In genomic region chr9:127826253-127826913, GRCh38 we compare ENCODE assay signal across 19 cellular contexts. TPM values are rescaled to one million over a fixed set of nuclear protein-coding genes. Genes with fewer than 3 reads are reported as not detected.
A peak's percentile ranks its signal among the peaks of the same experiment; 100 is the strongest.
DNase-seq lines count a peak whose midpoint lies in the region; ATAC-seq, FAIRE-seq and TF ChIP-seq lines count a peak whose summit lies in the region.
"Had no signal": no experiment of that assay in that cellular context is flagged by ENCODE, and none has a peak within 500 bp of the region (broad histone marks: within the 10 kb centered on the region; RNA-seq: fewer than 3 reads in every experiment).

No MANE protein-coding gene starts in this region.

- TF ChIP-seq EP300 in HepG2 (IDR thresholded peaks at IDR 0.05; ENCODE audit: low read depth in 2 of 2, low read length in 2 of 2) (no peak), HepG2 (CRISPR knock-in tag; IDR thresholded peaks at IDR 0.05; ENCODE audit: borderline replicate concordance) (no peak)

- peaks cover 42% of the 10 kb centered on the region for H3K4me1 ChIP-seq in HepG2 (ENCODE audit: insufficient read depth, low read length)
- H3K4me1 ChIP-seq in right lobe of liver, result peaks cover 0 to 22% (median 12%) of the 10 kb centered on the region in 4 donors
- peaks cover 4% of the 10 kb centered on the region for H3K4me1 ChIP-seq in mesendoderm (ENCODE audit: control insufficient read depth, low read depth, low read length)

- no peak overlapping the region for H2AK5ac ChIP-seq in mesendoderm (ENCODE audit: low read length)

- H3K4ac ChIP-seq in mesendoderm (ENCODE audit: low read depth, low read length), result no peak overlapping the region

- TF ChIP-seq CTCF in HepG2 (CRISPR knock-in tag; IDR thresholded peaks at IDR 0.05) (no peak), right lobe of liver (IDR thresholded peaks at IDR 0.05) (no peak)
- no peak for TF ChIP-seq CTCF in CD4-positive, alpha-beta T cell (IDR thresholded peaks at IDR 0.05)

- WGBS in HepG2 (ENCODE audit: low lambda C conversion rate), result 51% methylated on average over 4 of the region's 7 CpGs
- WGBS in right lobe of liver (ENCODE audit: insufficient coverage, low coverage, low lambda C conversion rate, missing lambda C conversion rate), result 25% methylated on average over 1 of the region's 7 CpGs
- no CpG with 5 or more reads among the region's 7 CpGs for WGBS in mesendoderm (ENCODE audit: extremely low coverage, insufficient coverage, low lambda C conversion rate)

- no peak for ATAC-seq in HepG2
- no peak for ATAC-seq in right lobe of liver
- no peak for ATAC-seq in CD4-positive, alpha-beta T cell (ENCODE audit: poor library complexity)

- no peak overlapping the region for H4K5ac ChIP-seq in mesendoderm (ENCODE audit: low read length)

- TF ChIP-seq POLR2A in HepG2 (IDR thresholded peaks at IDR 0.05; ENCODE audit: insufficient read depth in 1 of 2, low read depth in 2 of 2, low read length in 2 of 2) (no peak), right lobe of liver (IDR thresholded peaks at IDR 0.05) (no peak)

- H3K27ac Mint-ChIP-seq in CD4-positive, alpha-beta T cell, result no peak overlapping the region

- H3K9me3 Mint-ChIP-seq in CD4-positive, alpha-beta T cell, result no peaks in the 10 kb centered on the region
- H3K9me3 Mint-ChIP-seq: CD8-positive, alpha-beta memory T cell had no signal

- no peaks in the 10 kb centered on the region for H3K79me1 ChIP-seq in mesendoderm (ENCODE audit: low read length)

- H3K4me3 ChIP-seq in HepG2 (replicated peaks in 1 of 3; ENCODE audit: insufficient read depth in 1 of 3, low read depth in 2 of 3, low read length in 3 of 3), result peak overlapping the region in 1 of 3 experiments; percentile 56; a peak in 1 of 6 replicates
- no peak overlapping the region for H3K4me3 ChIP-seq in right lobe of liver
- H3K4me3 ChIP-seq in mesendoderm (ENCODE audit: low read length), result no peak overlapping the region
- H3K4me3 ChIP-seq: GM23248, transverse colon had no signal

- H3K27ac ChIP-seq in HepG2 (ENCODE audit: extremely low read length, insufficient read depth, low read length) (no peak overlapping the region), right lobe of liver (no peak overlapping the region), mesendoderm (ENCODE audit: low read depth, low read length) (no peak overlapping the region)
- no peak overlapping the region for H3K27ac ChIP-seq in CD4-positive, alpha-beta T cell (ENCODE audit: low read depth, low read length)
- H3K27ac ChIP-seq: GM23248 had no signal

- POLR2A ChIA-PET in HepG2 (lab: Yijun Ruan, JAX), result interaction anchor here (0.6 kb wide), 1 partner anchor 1670 kb away, joined by 3 read pairs; no protein-coding TSS in a partner anchor
- POLR2A ChIA-PET in CD4-positive, alpha-beta T cell (lab: Charles Lee), result no interaction called here

- no peak overlapping the region for H2AFZ ChIP-seq in HepG2 (ENCODE audit: low read length)
- H2AFZ ChIP-seq: GM23248 had no signal

- H2BK15ac ChIP-seq in mesendoderm (replicated peaks; ENCODE audit: low read depth), result no peak overlapping the region

- H3K4me2 ChIP-seq in HepG2 (ENCODE audit: low read depth, low read length) (peak overlapping the region; percentile 65; the same call in 1 of the 2 replicates), mesendoderm (ENCODE audit: low read length) (no peak overlapping the region)

- no peak overlapping the region for H2BK5ac ChIP-seq in mesendoderm (ENCODE audit: low read length)

- no peaks in the 10 kb centered on the region for H3K27me3 ChIP-seq in HepG2 (ENCODE audit: control insufficient read depth in 1 of 2, insufficient read depth in 2 of 2, low read length in 2 of 2)
- H3K27me3 ChIP-seq in right lobe of liver, result no peaks in the 10 kb centered on the region
- H3K27me3 ChIP-seq in mesendoderm (ENCODE audit: insufficient read depth, low read length, poor library complexity), result no peaks in the 10 kb centered on the region
- H3K27me3 ChIP-seq in CD4-positive, alpha-beta T cell (ENCODE audit: control insufficient read depth, insufficient read depth, low read length), result no peaks in the 10 kb centered on the region

- DNase-seq in HepG2 (ENCODE audit: low spot score) (no peak), right lobe of liver (no peak), mesendoderm (no peak)
- DNase-seq in activated CD4-positive, CD25-positive, alpha-beta regulatory T cell treated with anti-CD3 and anti-CD28 coated beads, Interleukin-2, amount 50 U/mL, for 72 hours, result no peak
- DNase-seq in activated CD4-positive, alpha-beta T cell treated with anti-CD3 and anti-CD28 coated beads for 1 hour, result no peak
- DNase-seq in CD4-positive, alpha-beta T cell, result no peak
- DNase-seq: activated CD4-positive, alpha-beta T cell treated with anti-CD3 and anti-CD28 coated beads for 4 hours; activated naive CD4-positive, alpha-beta T cell treated with anti-CD3 and anti-CD28 coated beads, Interleukin-2, amount 50 U/mL, for 16 hours; CD8-positive, alpha-beta memory T cell; dermis blood vessel endothelial cell; GM23248; NCI-H2227 treated with DMSO at 0.1 percent for 48 hours; occipital lobe; SIG-M5; stimulated activated CD4-positive, alpha-beta T cell treated with anti-CD3 and anti-CD28 coated beads, Interleukin-2, amount 100 ng/mL, for 48 hours had no signal

- no peak overlapping the region for H3K4me3 Mint-ChIP-seq in CD4-positive, alpha-beta T cell
- H3K4me3 Mint-ChIP-seq: CD8-positive, alpha-beta memory T cell had no signal

- H3K36me3 Mint-ChIP-seq in CD4-positive, alpha-beta T cell (ENCODE audit: low read depth), result peaks cover 4% of the 10 kb centered on the region
- H3K36me3 Mint-ChIP-seq: brain had no signal

- no peak for TF ChIP-seq RAD21 in HepG2 (CRISPR knock-in tag; IDR thresholded peaks at IDR 0.05)

- no peak for FAIRE-seq in HepG2 (lab: Jason Lieb, UNC)
- FAIRE-seq: islet of Langerhans had no signal

- in situ Hi-C loops in HepG2 (cut with HindIII; ENCODE audit: extremely low pct_ligation_motif_present, low pct_unique_long_range_greater_than_20kb), result no loop called here

- no peak overlapping the region for H3K18ac ChIP-seq in mesendoderm (ENCODE audit: low read length)

- H3K4me1 Mint-ChIP-seq in CD4-positive, alpha-beta T cell (ENCODE audit: low read depth), result no peaks in the 10 kb centered on the region

- H4K8ac ChIP-seq in mesendoderm (ENCODE audit: low read depth, low read length), result no peak overlapping the region

- peak overlapping the region; percentile 45 for H3K23ac ChIP-seq in mesendoderm (ENCODE audit: low read length)

- H3K9me3 ChIP-seq in HepG2 (ENCODE audit: low read length), result no peaks in the 10 kb centered on the region
- H3K9me3 ChIP-seq in right lobe of liver, result no peaks in the 10 kb centered on the region
- H3K9me3 ChIP-seq in CD4-positive, alpha-beta T cell (ENCODE audit: control insufficient read depth, low read length), result no peaks in the 10 kb centered on the region
- H3K9me3 ChIP-seq: transverse colon had no signal

- H2BK120ac ChIP-seq in mesendoderm (ENCODE audit: low read depth, low read length), result no peak overlapping the region

- H3K9ac ChIP-seq in HepG2 (ENCODE audit: insufficient read depth, low read depth, low read length) (no peak overlapping the region), mesendoderm (ENCODE audit: low read length) (no peak overlapping the region)
- H3K9ac ChIP-seq: GM23248 had no signal

- CTCF ChIA-PET in HepG2 (lab: Yijun Ruan, JAX; ENCODE audit: low intra/inter-chr PET ratio, low total read pairs), result interaction anchor here (0.8 to 1.1 kb wide), 2 partner anchors 23 to 43 kb away, joined by 3 to 6 read pairs; partner anchors contain the start of gene FPGS
- CTCF ChIA-PET in CD4-positive, alpha-beta T cell (lab: Charles Lee), result no interaction called here

- H3K56ac ChIP-seq in mesendoderm (ENCODE audit: low read length), result no peak overlapping the region

- intact Hi-C loops in HepG2 (cut with micrococcal nuclease; ENCODE audit: unreplicated experiment), result no loop called here
- intact Hi-C loops in right lobe of liver (cut with DNase I), result no loop called here
- intact Hi-C loops in CD4-positive, alpha-beta T cell (cut with DNase I, micrococcal nuclease), result no loop called here

- H3K79me2 ChIP-seq in HepG2 (ENCODE audit: insufficient read depth, low read length), result no peaks in the 10 kb centered on the region
- H3K79me2 ChIP-seq in mesendoderm (ENCODE audit: control insufficient read depth, insufficient read depth, low read length), result no peaks in the 10 kb centered on the region

- no TSS peak for BruUV-seq in HepG2 (replicated peaks; lab: Mats Ljungman, UMichigan)

- H3K36me3 ChIP-seq in HepG2 (replicated peaks in 1 of 2; ENCODE audit: control insufficient read depth in 1 of 2, insufficient read depth in 2 of 2, low read length in 2 of 2), result no peaks in the 10 kb centered on the region
- H3K36me3 ChIP-seq in right lobe of liver, result peaks cover 0 to 5% (median 0%) of the 10 kb centered on the region in 4 donors
- no peaks in the 10 kb centered on the region for H3K36me3 ChIP-seq in mesendoderm (ENCODE audit: control insufficient read depth, insufficient read depth, low read length)
- H3K36me3 ChIP-seq: transverse colon had no signal

- no peaks in the 10 kb centered on the region for H4K20me1 ChIP-seq in HepG2 (ENCODE audit: insufficient read depth, low read length)

- H3K27me3 Mint-ChIP-seq in CD4-positive, alpha-beta T cell, result no peaks in the 10 kb centered on the region

RNA-seq across cellular contexts. Expression of gene FPGS, which starts 23.7 kb away (rescaled TPM):
- 20.3 and 35.6 TPM in 2 replicates for total RNA-seq in HepG2 (2016; rRNA removed; fragmentation: Illumina TruSeq; extraction: Trizol)
- total RNA-seq in HepG2 (2016; cell fraction: cytosol; rRNA removed; fragmentation: Illumina TruSeq; extraction: Trizol; ENCODE audit: low read depth), result 7.4 and 10.3 TPM in 2 replicates
- 18.5 and 37.2 TPM in 2 replicates for total RNA-seq in HepG2 (2016; cell fraction: insoluble cytoplasmic fraction; rRNA removed; fragmentation: Illumina TruSeq; extraction: Trizol)
- total RNA-seq in HepG2 (2016; cell fraction: membrane; rRNA removed; fragmentation: Illumina TruSeq; extraction: Trizol), result 18.1 and 18.9 TPM in 2 replicates
- 26.8 and 31.7 TPM in 2 replicates for total RNA-seq in HepG2 (2016; cell fraction: nucleus; rRNA removed; fragmentation: Illumina TruSeq; extraction: Trizol)
- 36.8 and 41.3 TPM in 2 replicates for polyA plus RNA-seq in HepG2 (2011; rRNA removed)
- polyA plus RNA-seq in HepG2 (2011; cell fraction: cytosol; rRNA removed), result 20.2 and 34.2 TPM in 2 replicates
- 102 and 128 TPM in 2 replicates for polyA plus RNA-seq in HepG2 (2011; cell fraction: nucleus; rRNA removed)
- polyA plus RNA-seq in HepG2 (2012), result 16.9 and 23.2 TPM in 2 replicates
- polyA plus RNA-seq in HepG2 (2016; cell fraction: cytosol; fragmentation: Illumina TruSeq; extraction: Trizol; ENCODE audit: low read depth), result 8.3 and 9.4 TPM in 2 replicates
- polyA plus RNA-seq in HepG2 (2016; cell fraction: insoluble cytoplasmic fraction; fragmentation: Illumina TruSeq; extraction: Trizol; ENCODE audit: low read depth), result 21.4 and 32.6 TPM in 2 replicates
- polyA plus RNA-seq in HepG2 (2016; cell fraction: membrane; fragmentation: Illumina TruSeq; extraction: Trizol; ENCODE audit: low read depth), result 12.8 and 13.0 TPM in 2 replicates
- polyA plus RNA-seq in HepG2 (2016; cell fraction: nucleus; fragmentation: Illumina TruSeq; extraction: Trizol; ENCODE audit: insufficient read depth, low read depth), result 68.3 and 83.1 TPM in 2 replicates
- 71.8 and 195 TPM in 2 replicates for polyA minus RNA-seq in HepG2 (2011; rRNA and poly(A)+ RNA removed; ENCODE audit: low replicate concordance)
- 13.5 and 19.9 TPM in 2 replicates for polyA minus RNA-seq in HepG2 (2011; cell fraction: cytosol; rRNA and poly(A)+ RNA removed)
- 25.4 and 26.6 TPM in 2 replicates for polyA minus RNA-seq in HepG2 (2011; cell fraction: nucleus; rRNA and poly(A)+ RNA removed)
- total RNA-seq in right lobe of liver, result 10 to 100 TPM; 44.3 to 68.5 (median 56.9) TPM
- 34.2 TPM for polyA plus RNA-seq in mesendoderm (2013, experiment 1 of 2)
- polyA plus RNA-seq in mesendoderm (2013, experiment 2 of 2), result 34.4 TPM
- total RNA-seq in CD4-positive, alpha-beta T cell, result 10 to 100 TPM; 58.0 to 66.6 TPM

RNA-seq across cellular contexts. Expression of gene ENG, which starts 28.1 kb away (rescaled TPM):
- 0.02 TPM in 1 of 2 replicates, not detected in the other for total RNA-seq in HepG2 (2016; rRNA removed; fragmentation: Illumina TruSeq; extraction: Trizol)
- not detected in 2 replicates for total RNA-seq in HepG2 (2016; cell fraction: cytosol; rRNA removed; fragmentation: Illumina TruSeq; extraction: Trizol; ENCODE audit: low read depth)
- total RNA-seq in HepG2 (2016; cell fraction: insoluble cytoplasmic fraction; rRNA removed; fragmentation: Illumina TruSeq; extraction: Trizol), result 0.07 and 0.17 TPM in 2 replicates
- total RNA-seq in HepG2 (2016; cell fraction: membrane; rRNA removed; fragmentation: Illumina TruSeq; extraction: Trizol), result 0.07 and 0.22 TPM in 2 replicates
- total RNA-seq in HepG2 (2016; cell fraction: nucleus; rRNA removed; fragmentation: Illumina TruSeq; extraction: Trizol), result 0.25 TPM in 1 of 2 replicates, not detected in the other
- polyA plus RNA-seq in HepG2 (2011; rRNA removed), result 1.1 and 1.4 TPM in 2 replicates
- polyA plus RNA-seq in HepG2 (2011; cell fraction: cytosol; rRNA removed), result 0.82 and 1.1 TPM in 2 replicates
- polyA plus RNA-seq in HepG2 (2011; cell fraction: nucleus; rRNA removed), result 2.1 and 2.3 TPM in 2 replicates
- 1.4 and 1.5 TPM in 2 replicates for polyA plus RNA-seq in HepG2 (2012)
- polyA plus RNA-seq in HepG2 (2016; cell fraction: cytosol; fragmentation: Illumina TruSeq; extraction: Trizol; ENCODE audit: low read depth), result not detected in 2 replicates
- polyA plus RNA-seq in HepG2 (2016; cell fraction: insoluble cytoplasmic fraction; fragmentation: Illumina TruSeq; extraction: Trizol; ENCODE audit: low read depth), result 0.08 TPM in 1 of 2 replicates, not detected in the other
- 0.06 and 0.13 TPM in 2 replicates for polyA plus RNA-seq in HepG2 (2016; cell fraction: membrane; fragmentation: Illumina TruSeq; extraction: Trizol; ENCODE audit: low read depth)
- polyA plus RNA-seq in HepG2 (2016; cell fraction: nucleus; fragmentation: Illumina TruSeq; extraction: Trizol; ENCODE audit: insufficient read depth, low read depth), result 0.20 and 0.22 TPM in 2 replicates
- polyA minus RNA-seq in HepG2 (2011; rRNA and poly(A)+ RNA removed; ENCODE audit: low replicate concordance), result 1.2 and 26.5 TPM in 2 replicates
- polyA minus RNA-seq in HepG2 (2011; cell fraction: cytosol; rRNA and poly(A)+ RNA removed), result 0.30 and 0.62 TPM in 2 replicates
- polyA minus RNA-seq in HepG2 (2011; cell fraction: nucleus; rRNA and poly(A)+ RNA removed), result 0.75 and 0.90 TPM in 2 replicates
- 10 to 100 TPM; 27.4 to 90.1 (median 54.1) TPM for total RNA-seq in right lobe of liver
- polyA plus RNA-seq in mesendoderm (2013, experiment 1 of 2), result 5.9 TPM
- polyA plus RNA-seq in mesendoderm (2013, experiment 2 of 2), result 5.4 TPM
- 1 to 10 TPM; 2.5 to 2.6 TPM for total RNA-seq in CD4-positive, alpha-beta T cell

RNA-seq across cellular contexts. Expression of gene CDK9, which starts 40.5 kb away (rescaled TPM):
- total RNA-seq in HepG2 (2016; rRNA removed; fragmentation: Illumina TruSeq; extraction: Trizol) (16.8 TPM in 2 replicates), right lobe of liver (100 to 1,000 TPM in 1 of 6 experiments, 10 to 100 TPM in 5; 49.4 to 107 (median 54.5) TPM)
- total RNA-seq in HepG2 (2016; cell fraction: cytosol; rRNA removed; fragmentation: Illumina TruSeq; extraction: Trizol; ENCODE audit: low read depth), result 5.3 and 6.3 TPM in 2 replicates
- 14.3 and 15.5 TPM in 2 replicates for total RNA-seq in HepG2 (2016; cell fraction: insoluble cytoplasmic fraction; rRNA removed; fragmentation: Illumina TruSeq; extraction: Trizol)
- 13.1 and 13.7 TPM in 2 replicates for total RNA-seq in HepG2 (2016; cell fraction: membrane; rRNA removed; fragmentation: Illumina TruSeq; extraction: Trizol)
- 13.7 and 14.2 TPM in 2 replicates for total RNA-seq in HepG2 (2016; cell fraction: nucleus; rRNA removed; fragmentation: Illumina TruSeq; extraction: Trizol)
- 21.5 and 26.1 TPM in 2 replicates for polyA plus RNA-seq in HepG2 (2011; rRNA removed)
- 16.1 and 24.8 TPM in 2 replicates for polyA plus RNA-seq in HepG2 (2011; cell fraction: cytosol; rRNA removed)
- polyA plus RNA-seq in HepG2 (2011; cell fraction: nucleus; rRNA removed), result 85.3 and 97.2 TPM in 2 replicates
- polyA plus RNA-seq in HepG2 (2012), result 18.5 and 23.5 TPM in 2 replicates
- polyA plus RNA-seq in HepG2 (2016; cell fraction: cytosol; fragmentation: Illumina TruSeq; extraction: Trizol; ENCODE audit: low read depth), result 7.2 and 7.8 TPM in 2 replicates
- 21.4 and 33.5 TPM in 2 replicates for polyA plus RNA-seq in HepG2 (2016; cell fraction: insoluble cytoplasmic fraction; fragmentation: Illumina TruSeq; extraction: Trizol; ENCODE audit: low read depth)
- 10.9 and 12.8 TPM in 2 replicates for polyA plus RNA-seq in HepG2 (2016; cell fraction: membrane; fragmentation: Illumina TruSeq; extraction: Trizol; ENCODE audit: low read depth)
- polyA plus RNA-seq in HepG2 (2016; cell fraction: nucleus; fragmentation: Illumina TruSeq; extraction: Trizol; ENCODE audit: insufficient read depth, low read depth), result 35.3 and 35.6 TPM in 2 replicates
- 47.9 and 105 TPM in 2 replicates for polyA minus RNA-seq in HepG2 (2011; rRNA and poly(A)+ RNA removed; ENCODE audit: low replicate concordance)
- 13.9 and 18.8 TPM in 2 replicates for polyA minus RNA-seq in HepG2 (2011; cell fraction: cytosol; rRNA and poly(A)+ RNA removed)
- 27.6 and 29.4 TPM in 2 replicates for polyA minus RNA-seq in HepG2 (2011; cell fraction: nucleus; rRNA and poly(A)+ RNA removed)
- polyA plus RNA-seq in mesendoderm (2013, experiment 1 of 2), result 50.9 TPM
- polyA plus RNA-seq in mesendoderm (2013, experiment 2 of 2), result 48.8 TPM
- 100 to 1,000 TPM; 117 to 121 TPM for total RNA-seq in CD4-positive, alpha-beta T cell

RNA-seq across cellular contexts. Expression of gene SH2D3C, which starts 47.9 kb away (rescaled TPM):
- total RNA-seq in HepG2 (2016; rRNA removed; fragmentation: Illumina TruSeq; extraction: Trizol), result not detected in 2 replicates
- not detected in 2 replicates for total RNA-seq in HepG2 (2016; cell fraction: cytosol; rRNA removed; fragmentation: Illumina TruSeq; extraction: Trizol; ENCODE audit: low read depth)
- not detected in 2 replicates for total RNA-seq in HepG2 (2016; cell fraction: insoluble cytoplasmic fraction; rRNA removed; fragmentation: Illumina TruSeq; extraction: Trizol)
- total RNA-seq in HepG2 (2016; cell fraction: membrane; rRNA removed; fragmentation: Illumina TruSeq; extraction: Trizol), result not detected in 2 replicates
- not detected in 2 replicates for total RNA-seq in HepG2 (2016; cell fraction: nucleus; rRNA removed; fragmentation: Illumina TruSeq; extraction: Trizol)
- not detected in 2 replicates for polyA plus RNA-seq in HepG2 (2011; rRNA removed)
- polyA plus RNA-seq in HepG2 (2011; cell fraction: cytosol; rRNA removed), result 0.03 TPM in 1 of 2 replicates, not detected in the other
- polyA plus RNA-seq in HepG2 (2011; cell fraction: nucleus; rRNA removed), result not detected in 2 replicates
- polyA plus RNA-seq in HepG2 (2012), result 0.19 TPM in 1 of 2 replicates, not detected in the other
- polyA plus RNA-seq in HepG2 (2016; cell fraction: cytosol; fragmentation: Illumina TruSeq; extraction: Trizol; ENCODE audit: low read depth), result not detected in 2 replicates
- polyA plus RNA-seq in HepG2 (2016; cell fraction: insoluble cytoplasmic fraction; fragmentation: Illumina TruSeq; extraction: Trizol; ENCODE audit: low read depth), result not detected in 2 replicates
- polyA plus RNA-seq in HepG2 (2016; cell fraction: membrane; fragmentation: Illumina TruSeq; extraction: Trizol; ENCODE audit: low read depth), result not detected in 2 replicates
- polyA plus RNA-seq in HepG2 (2016; cell fraction: nucleus; fragmentation: Illumina TruSeq; extraction: Trizol; ENCODE audit: insufficient read depth, low read depth), result not detected in 2 replicates
- 0.20 and 0.84 TPM in 2 replicates for polyA minus RNA-seq in HepG2 (2011; rRNA and poly(A)+ RNA removed; ENCODE audit: low replicate concordance)
- polyA minus RNA-seq in HepG2 (2011; cell fraction: cytosol; rRNA and poly(A)+ RNA removed), result not detected in 2 replicates
- not detected in 2 replicates for polyA minus RNA-seq in HepG2 (2011; cell fraction: nucleus; rRNA and poly(A)+ RNA removed)
- 1 to 10 TPM; 1.7 to 5.6 (median 2.7) TPM for total RNA-seq in right lobe of liver
- polyA plus RNA-seq in mesendoderm (2013, experiment 1 of 2), result 2.0 TPM
- 2.3 TPM for polyA plus RNA-seq in mesendoderm (2013, experiment 2 of 2)
- total RNA-seq in CD4-positive, alpha-beta T cell, result 10 to 100 TPM; 10.9 to 11.8 TPM
- total RNA-seq: A673, GM23248 had no signal
- polyA plus RNA-seq: GM23248 had no signal

RNA-seq across cellular contexts. Expression of gene AK1, which starts 51.1 kb away (rescaled TPM):
- total RNA-seq in HepG2 (2016; rRNA removed; fragmentation: Illumina TruSeq; extraction: Trizol), result 25.7 and 32.8 TPM in 2 replicates
- total RNA-seq in HepG2 (2016; cell fraction: cytosol; rRNA removed; fragmentation: Illumina TruSeq; extraction: Trizol; ENCODE audit: low read depth), result 12.5 and 17.4 TPM in 2 replicates
- total RNA-seq in HepG2 (2016; cell fraction: insoluble cytoplasmic fraction; rRNA removed; fragmentation: Illumina TruSeq; extraction: Trizol), result 27.8 and 33.7 TPM in 2 replicates
- total RNA-seq in HepG2 (2016; cell fraction: membrane; rRNA removed; fragmentation: Illumina TruSeq; extraction: Trizol), result 18.2 and 19.8 TPM in 2 replicates
- 13.7 and 15.3 TPM in 2 replicates for total RNA-seq in HepG2 (2016; cell fraction: nucleus; rRNA removed; fragmentation: Illumina TruSeq; extraction: Trizol)
- 19.1 and 28.5 TPM in 2 replicates for polyA plus RNA-seq in HepG2 (2011; rRNA removed)
- polyA plus RNA-seq in HepG2 (2011; cell fraction: cytosol; rRNA removed), result 29.9 and 38.0 TPM in 2 replicates
- polyA plus RNA-seq in HepG2 (2011; cell fraction: nucleus; rRNA removed), result 34.1 and 55.6 TPM in 2 replicates
- 17.5 and 23.3 TPM in 2 replicates for polyA plus RNA-seq in HepG2 (2012)
- polyA plus RNA-seq in HepG2 (2016; cell fraction: cytosol; fragmentation: Illumina TruSeq; extraction: Trizol; ENCODE audit: low read depth), result 28.9 and 48.9 TPM in 2 replicates
- 44.7 and 50.7 TPM in 2 replicates for polyA plus RNA-seq in HepG2 (2016; cell fraction: insoluble cytoplasmic fraction; fragmentation: Illumina TruSeq; extraction: Trizol; ENCODE audit: low read depth)
- polyA plus RNA-seq in HepG2 (2016; cell fraction: membrane; fragmentation: Illumina TruSeq; extraction: Trizol; ENCODE audit: low read depth), result 31.6 and 41.6 TPM in 2 replicates
- 39.2 and 40.7 TPM in 2 replicates for polyA plus RNA-seq in HepG2 (2016; cell fraction: nucleus; fragmentation: Illumina TruSeq; extraction: Trizol; ENCODE audit: insufficient read depth, low read depth)
- 3.6 and 45.8 TPM in 2 replicates for polyA minus RNA-seq in HepG2 (2011; rRNA and poly(A)+ RNA removed; ENCODE audit: low replicate concordance)
- 3.8 and 5.4 TPM in 2 replicates for polyA minus RNA-seq in HepG2 (2011; cell fraction: cytosol; rRNA and poly(A)+ RNA removed)
- 1.7 and 4.1 TPM in 2 replicates for polyA minus RNA-seq in HepG2 (2011; cell fraction: nucleus; rRNA and poly(A)+ RNA removed)
- 10 to 100 TPM; 31.4 to 78.6 (median 51.7) TPM for total RNA-seq in right lobe of liver
- 24.5 TPM for polyA plus RNA-seq in mesendoderm (2013, experiment 1 of 2)
- 21.1 TPM for polyA plus RNA-seq in mesendoderm (2013, experiment 2 of 2)
- 10 to 100 TPM; 46.7 to 52.6 TPM for total RNA-seq in CD4-positive, alpha-beta T cell

Comparison
In these comparisons a context has a peak if more than half of its experiments do, and no peak if none do; other contexts are left out.
1. RNA of gene ENG, which starts 28.1 kb away (total RNA-seq): 27.4 to 90.1 TPM in right lobe of liver; 2.5 to 2.6 TPM in CD4-positive, alpha-beta T cell and 0.02 to 0.25 TPM in HepG2; every median in the first group is over 4 times any median in the second.